ENCODE assay signal across 25 cellular contexts in genomic region chr12:94637714-94638113, GRCh38. TPM values are rescaled to one million over a fixed set of nuclear protein-coding genes. Genes with fewer than 3 reads are reported as not detected.
"Had no signal": no experiment of that assay in that cellular context is flagged by ENCODE, and none has a peak within 500 bp of the region (broad histone marks: within the 10 kb centered on the region; RNA-seq: fewer than 3 reads in every experiment).

No MANE protein-coding gene starts in this region.

- H3K27ac ChIP-seq: breast epithelium, SJCRH30 had no signal

- H3K27me3 ChIP-seq: breast epithelium, SJCRH30 had no signal

- H3K4me3 ChIP-seq: breast epithelium, SJCRH30 had no signal

- DNase-seq: activated CD4-positive, alpha-beta T cell treated with anti-CD3 and anti-CD28 coated beads for 4 hours; activated CD8-positive, alpha-beta memory T cell treated with anti-CD3 and anti-CD28 coated beads, Interleukin-2, amount 50 U/mL, for 48 hours; activated CD8-positive, alpha-beta T cell treated with anti-CD3 and anti-CD28 coated beads for 36 hours; activated effector memory CD4-positive, alpha-beta T cell treated with Interleukin-2 at 50 U/mL for 16 hours; activated naive CD4-positive, alpha-beta T cell; activated T-cell treated with anti-CD3 and anti-CD28 coated beads, Interleukin-2, amount 50 U/mL, for 1 hour; aorta; central memory CD4-positive, alpha-beta T cell; KG1; NCI-H1092; NCI-H1417; NCI-H1930; NCI-H345; NCI-H510A; NCI-H526 treated with DMSO at 0.1 percent for 48 hours; NCI-H82; RPMI8226; SJCRH30; SK-N-SH; T-helper 1 cell had no signal

- H3K9me3 ChIP-seq: breast epithelium, SJCRH30, SK-N-SH had no signal

- H3K9ac ChIP-seq: SK-N-SH had no signal

- ATAC-seq: activated CD4-positive, CD25-positive, alpha-beta regulatory T cell treated with anti-CD3 and anti-CD28 coated beads, Interleukin-2, amount 50 U/mL, for 24 hours; activated CD8-positive, alpha-beta T cell treated with anti-CD3 and anti-CD28 coated beads for 36 hours; Panc1; Right ventricle myocardium inferior had no signal

- H3K4me1 ChIP-seq: breast epithelium, SJCRH30 had no signal

- H3K36me3 ChIP-seq: breast epithelium, SJCRH30 had no signal

RNA-seq across cellular contexts. Expression of gene TMCC3, which starts 12.6 kb away (rescaled TPM):
- total RNA-seq: T-helper 2 cell treated with Interferon-gamma antibody and Interleukin-4, amounts not matched to agents 100 ng/mL and 5 ng/mL, for 36 hours had no signal
